14 cellular contexts compared by ENCODE assay signal in genomic region chr5:51201024-51201423, GRCh38.
A peak's percentile ranks its signal among the peaks of the same experiment; 100 is the strongest.
DNase-seq lines count a peak whose midpoint lies in the region; ATAC-seq and TF ChIP-seq lines count a peak whose summit lies in the region.
"Had no signal": no experiment of that assay in that cellular context is flagged by ENCODE, and none has a peak within 500 bp of the region (broad histone marks: within the 10 kb centered on the region; RNA-seq: fewer than 3 reads in every experiment).

No MANE protein-coding gene starts in this region.

- intact Hi-C loops in colonic mucosa (cut with DNase I) = no loop called here

- H3K4me3 ChIP-seq in colonic mucosa = no peak overlapping the region
- H3K4me3 ChIP-seq: GM23338, K562 had no signal

- H3K36me3 ChIP-seq in colonic mucosa = no peaks in the 10 kb centered on the region

- no peaks in the 10 kb centered on the region for H3K4me1 ChIP-seq in colonic mucosa

- no peak for TF ChIP-seq CTCF in colonic mucosa (IDR thresholded peaks at IDR 0.05)

- H3K27ac ChIP-seq in colonic mucosa = no peak overlapping the region

- DNase-seq in COLO668 (lab: John Stamatoyannopoulos, UW; ENCODE audit: unreplicated experiment) (peak; percentile 75), NCI-H2081 treated with DMSO at 0.1 percent for 48 hours (lab: John Stamatoyannopoulos, UW) (peak; percentile 30), NCI-H69 (lab: John Stamatoyannopoulos, UW) (peak; percentile 99), colonic mucosa (peak; percentile 29), left lobe of liver (ENCODE audit: low spot score) (no peak)
- DNase-seq: DMS79 treated with DMSO at 0.1 percent for 48 hours, GDM1, NCI-H1930, PC-3 had no signal

- no peaks in the 10 kb centered on the region for H3K27me3 ChIP-seq in colonic mucosa

- H3K9ac ChIP-seq in colonic mucosa (ENCODE audit: low read depth in 2 of 2, low read length in 2 of 2) = no peak overlapping the region

- ATAC-seq in HG03175 (IDR thresholded peaks at IDR 0.05; ENCODE audit: unreplicated experiment) = no peak
- no peak for ATAC-seq in HG03460 (IDR thresholded peaks at IDR 0.05; ENCODE audit: unreplicated experiment)
- ATAC-seq in left lobe of liver = no peak
- ATAC-seq in GM18517 (IDR thresholded peaks at IDR 0.05; ENCODE audit: unreplicated experiment) = no peak
- ATAC-seq: GM23338, K562, PC-3 had no signal

- H3K9me3 ChIP-seq in colonic mucosa = no peaks in the 10 kb centered on the region
